1 cellular context compared by ENCODE assay signal in genomic region chr2:46966576-46966975, GRCh38.
TF ChIP-seq lines count a peak whose summit lies in the region.

No MANE protein-coding gene starts in this region.

TF ChIP-seq in IMR-90, 13 proteins besides CTCF, POLR2A, EP300 and RAD21:
- TF ChIP-seq ELK1 (IDR thresholded peaks at IDR 0.05; ENCODE audit: borderline replicate concordance, low read depth, low read length) (no peak), BHLHE40 (IDR thresholded peaks at IDR 0.05; ENCODE audit: low read depth, low read length) (no peak), USF2 (IDR thresholded peaks at IDR 0.05; ENCODE audit: low read depth, low read length) (no peak), SMC3 (IDR thresholded peaks at IDR 0.05; ENCODE audit: low read depth, low read length) (no peak), FOS (IDR thresholded peaks at IDR 0.05; ENCODE audit: low read depth, low read length) (no peak), RFX5 (IDR thresholded peaks at IDR 0.05; ENCODE audit: low read depth, low read length) (no peak), NFE2L2 (IDR thresholded peaks at IDR 0.05; ENCODE audit: low read depth, low read length) (no peak), RCOR1 (IDR thresholded peaks at IDR 0.05; ENCODE audit: insufficient replicate concordance, low read length) (no peak), MXI1 (IDR thresholded peaks at IDR 0.05; ENCODE audit: borderline replicate concordance, low read depth, low read length) (no peak)
